21 cellular contexts compared by ENCODE assay signal in genomic region chr14:104981699-104982541, GRCh38. TPM values are rescaled to one million over a fixed set of nuclear protein-coding genes. Genes with fewer than 3 reads are reported as not detected.
A peak's percentile ranks its signal among the peaks of the same experiment; 100 is the strongest.
DNase-seq lines count a peak whose midpoint lies in the region; ATAC-seq, FAIRE-seq and TF ChIP-seq lines count a peak whose summit lies in the region.
"Had no signal": no experiment of that assay in that cellular context is flagged by ENCODE, and none has a peak within 500 bp of the region (broad histone marks: within the 10 kb centered on the region; RNA-seq: fewer than 3 reads in every experiment).

No MANE protein-coding gene starts in this region.

- no peak for TF ChIP-seq EP300 in A549 (IDR thresholded peaks at IDR 0.05)

- H3F3A ChIP-seq in smooth muscle cell (ENCODE audit: low read depth) = no peaks in the 10 kb centered on the region

- no peaks in the 10 kb centered on the region for H4K20me1 ChIP-seq in smooth muscle cell (ENCODE audit: low read depth)

- DNase-seq in A549 (ENCODE audit: low read depth in 1 of 2, low spot score in 1 of 2) = no peak
- no peak for DNase-seq in neuronal stem cell (ENCODE audit: low spot score)
- DNase-seq in smooth muscle cell (lab: John Stamatoyannopoulos, UW; ENCODE audit: unreplicated experiment) = no peak
- no peak for DNase-seq in stimulated activated CD8-positive, alpha-beta memory T cell treated with anti-CD3 and anti-CD28 coated beads, Interleukin-4, amount 100 ng/mL, for 48 hours
- DNase-seq in mesendoderm = no peak
- DNase-seq: activated CD4-positive, alpha-beta T cell treated with anti-CD3 and anti-CD28 coated beads for 1 hour; activated effector memory CD4-positive, alpha-beta T cell treated with anti-CD3 and anti-CD28 coated beads, Interleukin-2, amount 50 U/mL, for 16 hours; Calu3; H7; MM.1S; NCI-H187; NCI-H510A treated with DMSO at 0.1 percent for 48 hours; stimulated activated CD4-positive, alpha-beta T cell treated with anti-CD3 and anti-CD28 coated beads, Interleukin-2, amount 100 ng/mL, for 48 hours; T1000; uterus had no signal

- no peak overlapping the region for H3K56ac ChIP-seq in mesendoderm (ENCODE audit: low read length)

- H3K4me2 ChIP-seq in A549 (no peak overlapping the region), neuronal stem cell (ENCODE audit: insufficient read depth, low read length, poor library complexity, severe bottlenecking) (no peak overlapping the region), smooth muscle cell (no peak overlapping the region), mesendoderm (ENCODE audit: low read length) (no peak overlapping the region)

- WGBS in A549 (ENCODE audit: missing lambda C conversion rate) = 87% methylated on average over 12 of the region's 17 CpGs
- no CpG with 5 or more reads among the region's 17 CpGs for WGBS in neuronal stem cell (ENCODE audit: extremely low coverage in 2 of 2, insufficient read length in 2 of 2, insufficient replicate concordance in 1 of 2), 2 donors
- 91% methylated on average over 17 of the region's 17 CpGs for WGBS in smooth muscle cell (ENCODE audit: low lambda C conversion rate)
- WGBS in mesendoderm (ENCODE audit: extremely low coverage, insufficient coverage, low lambda C conversion rate) = no CpG with 5 or more reads among the region's 17 CpGs

- H4K8ac ChIP-seq in neuronal stem cell (ENCODE audit: low read depth, low read length) (peak overlapping the region; percentile 43), mesendoderm (ENCODE audit: low read depth, low read length) (no peak overlapping the region)

- H2BK5ac ChIP-seq in neuronal stem cell (ENCODE audit: low read length) = peak overlapping the region; percentile 82
- H2BK5ac ChIP-seq in mesendoderm (ENCODE audit: low read length) = no peak overlapping the region

- peak overlapping the region; percentile 85 for H4K91ac ChIP-seq in neuronal stem cell (ENCODE audit: low read depth, low read length, poor library complexity)

- H2AK5ac ChIP-seq in neuronal stem cell (ENCODE audit: low read depth, low read length) = peak overlapping the region; percentile 95
- no peak overlapping the region for H2AK5ac ChIP-seq in mesendoderm (ENCODE audit: low read length)

- peak overlapping the region; percentile 73 for H3K23ac ChIP-seq in neuronal stem cell (ENCODE audit: low read depth, low read length, poor library complexity)
- H3K23ac ChIP-seq in mesendoderm (ENCODE audit: low read length) = no peak overlapping the region

- no peak for TF ChIP-seq POLR2A in A549 (IDR thresholded peaks at IDR 0.05; ENCODE audit: low read length)

- FAIRE-seq in A549 (lab: Jason Lieb, UNC) = no peak
- FAIRE-seq: keratinocyte had no signal

- H3K9ac ChIP-seq in neuronal stem cell (ENCODE audit: low read depth, low read length, poor library complexity) (peak overlapping the region; percentile 60), smooth muscle cell (ENCODE audit: low read depth) (no peak overlapping the region), mesendoderm (ENCODE audit: low read length) (no peak overlapping the region)

- H3K79me2 ChIP-seq in smooth muscle cell (ENCODE audit: low read depth) (no peaks in the 10 kb centered on the region), mesendoderm (ENCODE audit: control insufficient read depth, insufficient read depth, low read length) (no peaks in the 10 kb centered on the region)

- H3K4me3 ChIP-seq in A549 = no peak overlapping the region
- H3K4me3 ChIP-seq in HEK293 (ENCODE audit: low read depth, low read length) = no peak overlapping the region
- no peak overlapping the region for H3K4me3 ChIP-seq in neuronal stem cell (ENCODE audit: low read length in 2 of 2)
- H3K4me3 ChIP-seq in smooth muscle cell = no peak overlapping the region
- no peak overlapping the region for H3K4me3 ChIP-seq in mesendoderm (ENCODE audit: low read length)
- H3K4me3 ChIP-seq: coronary artery, uterus had no signal

- H3K36me3 ChIP-seq in HEK293 (ENCODE audit: control insufficient read depth in 2 of 2, insufficient read depth in 1 of 2, low read length in 2 of 2) (no peaks in the 10 kb centered on the region), neuronal stem cell (replicated peaks in 1 of 2; ENCODE audit: control insufficient read depth in 2 of 2, insufficient read depth in 2 of 2, low read length in 2 of 2) (no peaks in the 10 kb centered on the region), smooth muscle cell (ENCODE audit: low read depth) (no peaks in the 10 kb centered on the region), mesendoderm (ENCODE audit: control insufficient read depth, insufficient read depth, low read length) (no peaks in the 10 kb centered on the region)
- H3K36me3 ChIP-seq: uterus had no signal

- H3K18ac ChIP-seq in neuronal stem cell (ENCODE audit: low read length) (peak overlapping the region; percentile 57), mesendoderm (ENCODE audit: low read length) (no peak overlapping the region)

- H3K27ac ChIP-seq in A549 (peak overlapping the region; percentile 21 to 97; a peak in 4 of 6 replicates), HEK293 (ENCODE audit: extremely low read depth, low read depth, low read length) (no peak overlapping the region), angular gyrus (ENCODE audit: low read depth, low read length) (peak overlapping the region; percentile 55), neuronal stem cell (replicated peaks; ENCODE audit: low read length) (no peak overlapping the region), smooth muscle cell (ENCODE audit: low read depth) (no peak overlapping the region), mesendoderm (ENCODE audit: low read depth, low read length) (no peak overlapping the region)
- H3K27ac ChIP-seq: coronary artery, uterus had no signal

- POLR2A ChIA-PET in A549 (lab: Yijun Ruan, JAX) = interaction anchor here (2.2 kb wide), 1 partner anchor 39 kb away, joined by 8 read pairs; the partner anchor contains the start of gene CDCA4
- POLR2A ChIA-PET in HEK293 (lab: Yijun Ruan, JAX) = interaction anchor here (0.9 kb wide), 1 partner anchor 112 kb away, joined by 3 read pairs; no protein-coding TSS in a partner anchor

- H2AFZ ChIP-seq in neuronal stem cell (ENCODE audit: low read length) (no peak overlapping the region), smooth muscle cell (ENCODE audit: low read depth) (no peak overlapping the region)

- H3K4me1 ChIP-seq in A549 (peaks cover 40% of the 10 kb centered on the region), HEK293 (ENCODE audit: control insufficient read depth, insufficient read depth, low read length) (peaks cover 5% of the 10 kb centered on the region; the same call in 1 of the 2 replicates), neuronal stem cell (ENCODE audit: control insufficient read depth in 2 of 2, insufficient read depth in 1 of 2, low read depth in 1 of 2, low read length in 2 of 2) (peaks cover 15% of the 10 kb centered on the region in 2 donors), smooth muscle cell (ENCODE audit: low read depth) (peaks cover 13% of the 10 kb centered on the region), mesendoderm (ENCODE audit: control insufficient read depth, low read depth, low read length) (no peaks in the 10 kb centered on the region)

- peaks cover 3% of the 10 kb centered on the region for H3K79me1 ChIP-seq in neuronal stem cell (ENCODE audit: low read depth, low read length)
- H3K79me1 ChIP-seq in mesendoderm (ENCODE audit: low read length) = no peaks in the 10 kb centered on the region

- TF ChIP-seq CTCF in A549 (IDR thresholded peaks at IDR 0.05) = no peak
- TF ChIP-seq CTCF in HEK293 (tag by site-specific recombination; IDR thresholded peaks at IDR 0.05) = no peak
- no peak for TF ChIP-seq CTCF in smooth muscle cell (IDR thresholded peaks at IDR 0.05; ENCODE audit: borderline replicate concordance, insufficient read depth, poor library complexity, severe bottlenecking)

- no peak overlapping the region for H3K4ac ChIP-seq in neuronal stem cell (ENCODE audit: low read length)
- no peak overlapping the region for H3K4ac ChIP-seq in mesendoderm (ENCODE audit: low read depth, low read length)

- peak overlapping the region; percentile 90 for H2BK12ac ChIP-seq in neuronal stem cell (ENCODE audit: low read length)

- H3K14ac ChIP-seq in neuronal stem cell (ENCODE audit: low read length) = peak overlapping the region; percentile 56

- CTCF ChIA-PET in A549 (lab: Yijun Ruan, JAX) (interaction anchor here (0.6 to 5.7 kb wide), 5 partner anchors 12 to 105 kb away, joined by 3 to 74 read pairs (median 6); no protein-coding TSS in a partner anchor), HEK293 (lab: Yijun Ruan, JAX) (interaction anchor here (0.6 to 1.4 kb wide), 2 partner anchors 64 to 311 kb away, joined by 3 to 5 read pairs; no protein-coding TSS in a partner anchor)

- H3K9me3 ChIP-seq in A549 (no peaks in the 10 kb centered on the region), HEK293 (ENCODE audit: control insufficient read depth, insufficient read depth, low read depth, low read length) (no peaks in the 10 kb centered on the region), neuronal stem cell (replicated peaks in 1 of 2; ENCODE audit: control insufficient read depth in 2 of 2, insufficient read depth in 1 of 2, low read depth in 1 of 2, low read length in 2 of 2) (no peaks in the 10 kb centered on the region), smooth muscle cell (replicated peaks; ENCODE audit: low read depth) (no peaks in the 10 kb centered on the region)
- H3K9me3 ChIP-seq: uterus had no signal

- H2BK120ac ChIP-seq in neuronal stem cell (ENCODE audit: low read depth, low read length) (peak overlapping the region; percentile 30), mesendoderm (ENCODE audit: low read depth, low read length) (no peak overlapping the region)

- no peak for TF ChIP-seq RAD21 in A549 (conservative IDR thresholded peaks at IDR 0.05 in 1 of 2, IDR thresholded peaks at IDR 0.05 in 1 of 2)

- no peak for ATAC-seq in A549
- ATAC-seq in HG02885 (IDR thresholded peaks at IDR 0.05; ENCODE audit: poor library complexity, unreplicated experiment) = no peak

- H2BK15ac ChIP-seq in neuronal stem cell (ENCODE audit: low read length) (peak overlapping the region; percentile 58), mesendoderm (replicated peaks; ENCODE audit: low read depth) (no peak overlapping the region)

- peaks cover 5 to 66% (median 28%) of the 10 kb centered on the region in 3 experiments for H3K27me3 ChIP-seq in neuronal stem cell (ENCODE audit: control insufficient read depth in 3 of 3, insufficient read depth in 3 of 3, low read depth in 1 of 3, low read length in 3 of 3)
- H3K27me3 ChIP-seq in smooth muscle cell (ENCODE audit: low read depth) = no peaks in the 10 kb centered on the region
- no peaks in the 10 kb centered on the region for H3K27me3 ChIP-seq in mesendoderm (ENCODE audit: insufficient read depth, low read length, poor library complexity)
- H3K27me3 ChIP-seq: uterus had no signal

- no peak overlapping the region for H4K5ac ChIP-seq in mesendoderm (ENCODE audit: low read length)

RNA-seq across cellular contexts. Expression of gene CLBA1, which starts 3.7 kb away (rescaled TPM):
- polyA plus RNA-seq in A549 (2011; rRNA removed) (11.3 and 11.5 TPM in 2 replicates), A549 (2017; fragmentation: RNase III; extraction: RNeasy Plus Mini Kit Qiagen cat#74134 plus additional on column Dnase treatment) (10.7 to 12.5 TPM (median 12.0 TPM) in 3 replicates), smooth muscle cell (8.1 and 8.7 TPM in 2 replicates)
- 7.7 and 8.6 TPM in 2 replicates for polyA plus RNA-seq in A549 (2012; cell fraction: cytosol; rRNA removed)
- 14.0 and 16.7 TPM in 2 replicates for polyA plus RNA-seq in A549 (2012; cell fraction: nucleus; rRNA removed)
- polyA minus RNA-seq in A549 (2011; rRNA and poly(A)+ RNA removed) = 8.6 and 9.5 TPM in 2 replicates
- 6.1 TPM for polyA plus RNA-seq in neuronal stem cell (2013, experiment 1 of 2)
- polyA plus RNA-seq in neuronal stem cell (2013, experiment 2 of 2) = 6.0 TPM
- total RNA-seq in smooth muscle cell = 5.0 and 7.4 TPM in 2 replicates
- 1.2 TPM for polyA plus RNA-seq in mesendoderm (2013, experiment 1 of 2)
- polyA plus RNA-seq in mesendoderm (2013, experiment 2 of 2) = 1.6 TPM

RNA-seq across cellular contexts. Expression of gene AHNAK2, which starts 3.7 kb away (rescaled TPM):
- polyA plus RNA-seq in A549 (2011; rRNA removed) = 43.7 and 56.7 TPM in 2 replicates
- 9.8 and 11.7 TPM in 2 replicates for polyA plus RNA-seq in A549 (2012; cell fraction: cytosol; rRNA removed)
- polyA plus RNA-seq in A549 (2012; cell fraction: nucleus; rRNA removed) = 65.0 and 74.3 TPM in 2 replicates
- polyA plus RNA-seq in A549 (2017; fragmentation: RNase III; extraction: RNeasy Plus Mini Kit Qiagen cat#74134 plus additional on column Dnase treatment) = 34.4 to 46.5 TPM (median 43.3 TPM) in 3 replicates
- 212 and 231 TPM in 2 replicates for polyA minus RNA-seq in A549 (2011; rRNA and poly(A)+ RNA removed)
- 0.43 TPM for polyA plus RNA-seq in neuronal stem cell (2013, experiment 1 of 2)
- 0.46 TPM for polyA plus RNA-seq in neuronal stem cell (2013, experiment 2 of 2)
- 49.7 and 53.8 TPM in 2 replicates for total RNA-seq in smooth muscle cell
- polyA plus RNA-seq in smooth muscle cell = 10.3 and 26.8 TPM in 2 replicates
- 0.17 TPM for polyA plus RNA-seq in mesendoderm (2013, experiment 1 of 2)
- polyA plus RNA-seq in mesendoderm (2013, experiment 2 of 2) = 0.21 TPM

RNA-seq across cellular contexts. Expression of gene CDCA4, which starts 39.0 kb away (rescaled TPM):
- 19.5 and 24.2 TPM in 2 replicates for polyA plus RNA-seq in A549 (2011; rRNA removed)
- polyA plus RNA-seq in A549 (2012; cell fraction: cytosol; rRNA removed) = 42.8 and 52.7 TPM in 2 replicates
- polyA plus RNA-seq in A549 (2012; cell fraction: nucleus; rRNA removed) = 44.8 and 46.3 TPM in 2 replicates
- polyA plus RNA-seq in A549 (2017; fragmentation: RNase III; extraction: RNeasy Plus Mini Kit Qiagen cat#74134 plus additional on column Dnase treatment) = 25.9 to 28.0 TPM (median 26.9 TPM) in 3 replicates
- 16.6 and 20.0 TPM in 2 replicates for polyA minus RNA-seq in A549 (2011; rRNA and poly(A)+ RNA removed)
- polyA plus RNA-seq in neuronal stem cell (2013, experiment 1 of 2) = 46.0 TPM
- polyA plus RNA-seq in neuronal stem cell (2013, experiment 2 of 2) = 45.5 TPM
- total RNA-seq in smooth muscle cell = 15.1 and 16.4 TPM in 2 replicates
- polyA plus RNA-seq in smooth muscle cell = 19.8 and 23.5 TPM in 2 replicates
- polyA plus RNA-seq in mesendoderm (2013, experiment 1 of 2) = 41.6 TPM
- 41.5 TPM for polyA plus RNA-seq in mesendoderm (2013, experiment 2 of 2)

RNA-seq across cellular contexts. Expression of gene PLD4, which starts 57.2 kb away (rescaled TPM):
- 0.01 TPM in 2 replicates for polyA plus RNA-seq in A549 (2011; rRNA removed)
- polyA plus RNA-seq in A549 (2012; cell fraction: cytosol; rRNA removed) = 0.03 TPM in 1 of 2 replicates, not detected in the other
- polyA plus RNA-seq in A549 (2012; cell fraction: nucleus; rRNA removed) = 0.06 and 0.11 TPM in 2 replicates
- polyA plus RNA-seq in A549 (2017; fragmentation: RNase III; extraction: RNeasy Plus Mini Kit Qiagen cat#74134 plus additional on column Dnase treatment) = 0.01 TPM in 2 of 3 replicates, not detected in the other
- polyA minus RNA-seq in A549 (2011; rRNA and poly(A)+ RNA removed) = 0.17 TPM in 1 of 2 replicates, not detected in the other
- 0.04 TPM for polyA plus RNA-seq in neuronal stem cell (2013, experiment 1 of 2)
- 0.03 TPM for polyA plus RNA-seq in neuronal stem cell (2013, experiment 2 of 2)
- total RNA-seq in smooth muscle cell = 0.09 TPM in 1 of 2 replicates, not detected in the other
- 0.06 and 2.5 TPM in 2 replicates for polyA plus RNA-seq in smooth muscle cell
- polyA plus RNA-seq in mesendoderm (2013, experiment 1 of 2) = not detected
- not detected for polyA plus RNA-seq in mesendoderm (2013, experiment 2 of 2)
- total RNA-seq: H7, SK-MEL-5 had no signal
- polyA plus RNA-seq: keratinocyte had no signal

Comparison
In these comparisons a context has a peak if more than half of its experiments do, and no peak if none do; other contexts are left out.
1. H3K27ac ChIP-seq: peak in A549 (2 of 2) and angular gyrus (single experiment); none in HEK293 (single experiment), neuronal stem cell (single experiment), smooth muscle cell (single experiment) and mesendoderm (single experiment).